ENCODE assay signal across 1 cellular context in the genomic region with DNA sequence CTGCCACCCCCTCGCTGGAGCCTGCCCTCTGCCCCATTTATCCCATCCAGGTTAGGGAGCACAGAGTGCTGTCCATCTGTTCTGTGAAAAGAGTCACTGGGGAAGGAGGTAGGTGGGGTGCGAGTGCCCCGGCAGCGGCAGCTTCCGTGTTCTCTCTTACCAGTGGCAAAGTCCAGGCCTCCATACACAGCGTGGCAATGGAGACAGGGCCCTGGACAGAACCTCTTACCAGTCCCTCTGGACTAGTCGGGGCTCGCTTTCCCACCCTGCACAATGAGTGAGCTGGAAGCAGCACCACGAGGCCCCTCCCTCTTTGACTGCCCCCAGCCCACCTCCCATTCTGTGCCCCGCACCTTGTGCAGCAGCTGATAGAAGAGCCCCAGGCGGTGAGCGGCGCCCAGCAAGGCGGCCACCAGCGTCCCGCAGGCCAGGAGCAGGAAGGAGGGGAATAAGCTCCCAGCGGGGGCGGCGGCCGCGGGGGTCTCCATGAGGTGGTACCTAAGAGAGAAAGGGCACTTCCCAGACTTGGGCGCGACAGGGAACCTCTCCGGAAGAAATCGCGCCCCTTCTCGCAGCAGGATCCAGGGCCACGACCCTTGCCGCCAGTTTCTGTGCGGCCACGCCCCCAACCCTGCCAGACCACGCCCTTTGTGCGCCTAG.
TF ChIP-seq lines count a peak whose summit lies in the region.

No MANE protein-coding gene starts in this region.

TF ChIP-seq in H1, 55 proteins besides CTCF, POLR2A, EP300 and RAD21 (continued from another document):
- TF ChIP-seq, protein P1, sequence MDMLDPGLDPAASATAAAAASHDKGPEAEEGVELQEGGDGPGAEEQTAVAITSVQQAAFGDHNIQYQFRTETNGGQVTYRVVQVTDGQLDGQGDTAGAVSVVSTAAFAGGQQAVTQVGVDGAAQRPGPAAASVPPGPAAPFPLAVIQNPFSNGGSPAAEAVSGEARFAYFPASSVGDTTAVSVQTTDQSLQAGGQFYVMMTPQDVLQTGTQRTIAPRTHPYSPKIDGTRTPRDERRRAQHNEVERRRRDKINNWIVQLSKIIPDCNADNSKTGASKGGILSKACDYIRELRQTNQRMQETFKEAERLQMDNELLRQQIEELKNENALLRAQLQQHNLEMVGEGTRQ (IDR thresholded peaks at IDR 0.05; ENCODE audit: low read length), result no peak
- no peak for TF ChIP-seq CHD2 (IDR thresholded peaks at IDR 0.05; ENCODE audit: low read length)
- no peak for TF ChIP-seq CHD1 (IDR thresholded peaks at IDR 0.05; ENCODE audit: low read depth, low read length)
- no peak for TF ChIP-seq RBBP5 (IDR thresholded peaks at IDR 0.05; ENCODE audit: borderline replicate concordance, low read depth, low read length)
- TF ChIP-seq PHF8 (conservative IDR thresholded peaks at IDR 0.05; ENCODE audit: low read depth, low read length), result no peak
- TF ChIP-seq BCL11A (IDR thresholded peaks at IDR 0.05; ENCODE audit: low read depth in 2 of 2, low read length in 2 of 2), result no peak
- no peak for TF ChIP-seq SUZ12 (IDR thresholded peaks at IDR 0.05; ENCODE audit: low read length)
- no peak for TF ChIP-seq RXRA (IDR thresholded peaks at IDR 0.05; ENCODE audit: insufficient read depth, low read depth, low read length)
- no peak for TF ChIP-seq KDM4A (IDR thresholded peaks at IDR 0.05; ENCODE audit: low read depth, low read length, severe bottlenecking)
